In the genomic region with DNA sequence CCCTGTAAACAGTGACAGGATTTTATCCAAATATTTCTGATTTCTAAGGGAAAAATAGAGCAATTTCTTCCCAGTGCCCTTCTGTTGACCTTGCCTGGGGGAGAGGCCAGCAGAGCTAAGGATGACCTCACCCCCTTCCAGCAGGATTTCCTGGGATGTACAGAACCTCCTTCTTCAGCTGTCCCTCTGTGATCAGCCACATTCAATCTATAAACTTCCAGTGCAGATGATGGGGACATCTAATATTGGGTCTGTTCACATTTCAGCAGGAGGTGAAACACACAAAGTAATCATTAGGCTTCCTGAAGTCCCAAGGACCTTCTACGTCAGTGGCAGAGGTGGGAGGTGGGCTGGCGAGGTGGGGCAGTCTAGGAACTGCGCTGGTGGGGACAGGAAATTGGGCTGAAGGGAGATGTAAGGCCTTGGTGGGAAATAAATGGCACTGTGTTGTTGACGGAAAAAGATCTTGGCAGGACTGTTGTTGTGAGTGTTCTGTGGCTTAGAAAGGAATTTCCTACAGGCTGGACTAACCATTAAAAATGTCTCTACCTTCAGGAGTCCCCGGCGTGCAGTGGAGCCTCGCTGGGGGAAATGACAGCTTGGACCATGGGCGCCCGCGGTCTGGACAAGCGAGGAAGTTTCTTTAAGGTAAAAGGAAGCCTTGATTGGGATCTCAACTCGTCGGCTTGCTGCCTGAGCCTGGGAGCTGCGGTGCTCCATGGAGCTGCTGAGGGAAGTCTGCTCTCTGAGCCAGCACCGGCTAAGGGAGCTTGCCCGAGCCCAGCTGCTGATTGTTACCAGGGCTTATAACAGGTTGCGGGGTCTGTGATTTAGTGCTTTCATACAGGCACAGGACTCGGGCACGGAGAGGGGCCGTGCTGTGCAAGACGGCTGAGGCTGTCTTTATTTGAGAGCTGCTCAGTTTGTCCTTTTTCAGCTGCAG, we compare ENCODE assay signal across 8 cellular contexts.
DNase-seq lines count a peak whose midpoint lies in the region; ATAC-seq and TF ChIP-seq lines count a peak whose summit lies in the region.

No MANE protein-coding gene starts in this region.

- H3K27me3 Mint-ChIP-seq in HFFc6 (ENCODE audit: insufficient read depth) = peaks cover 2% of the 10 kb centered on the region; the same call in 1 of the 2 replicates
- H3K27me3 Mint-ChIP-seq in activated CD4-positive, alpha-beta T cell treated with anti-CD3 and anti-CD28 coated beads, Interleukin-2, amount 10 ng/mL, durations not matched to agents 24 days and 14 days = peaks cover 12% of the 10 kb centered on the region

- intact Hi-C loops in activated CD4-positive, alpha-beta T cell treated with anti-CD3 and anti-CD28 coated beads, Interleukin-2, amount 10 ng/mL, durations not matched to agents 24 days and 14 days (cut with micrococcal nuclease) = no loop called here

- H3K4me1 ChIP-seq in stomach smooth muscle (ENCODE audit: control insufficient read depth, insufficient read depth, low read length) = peaks cover 41% of the 10 kb centered on the region

- H3K9me3 ChIP-seq in stomach smooth muscle (ENCODE audit: control insufficient read depth in 2 of 2, low read length in 2 of 2) = no peaks in the 10 kb centered on the region

- DNase-seq in HFFc6 (peak; percentile 52), brain microvascular endothelial cell (peak; percentile 63), kidney glomerular epithelial cell (lab: John Stamatoyannopoulos, UW) (peak; percentile 27), cerebellum (ENCODE audit: low spot score) (no peak)
- no peak for DNase-seq in stimulated activated CD8-positive, alpha-beta memory T cell treated with anti-CD3 and anti-CD28 coated beads, Interleukin-4, amount 100 ng/mL, for 48 hours
- DNase-seq in activated CD4-positive, alpha-beta T cell treated with anti-CD3 and anti-CD28 coated beads, Interleukin-2, amount 10 ng/mL, durations not matched to agents 24 days and 14 days = no peak

- H3K9me3 Mint-ChIP-seq in HFFc6 = peaks cover 11% of the 10 kb centered on the region
- H3K9me3 Mint-ChIP-seq in activated CD4-positive, alpha-beta T cell treated with anti-CD3 and anti-CD28 coated beads, Interleukin-2, amount 10 ng/mL, durations not matched to agents 24 days and 14 days = no peaks in the 10 kb centered on the region

- H3K36me3 Mint-ChIP-seq in HFFc6 (ENCODE audit: low read depth) = peaks cover 30% of the 10 kb centered on the region
- H3K36me3 Mint-ChIP-seq in activated CD4-positive, alpha-beta T cell treated with anti-CD3 and anti-CD28 coated beads, Interleukin-2, amount 10 ng/mL, durations not matched to agents 24 days and 14 days (ENCODE audit: low read depth) = no peaks in the 10 kb centered on the region

- TF ChIP-seq CTCF in HFFc6 (IDR thresholded peaks at IDR 0.05) (no peak), brain microvascular endothelial cell (IDR thresholded peaks at IDR 0.05; ENCODE audit: low read depth, low read length, missing control alignments) (no peak)

- peak overlapping the region; percentile 90 for H3K27ac Mint-ChIP-seq in HFFc6
- H3K27ac Mint-ChIP-seq in activated CD4-positive, alpha-beta T cell treated with anti-CD3 and anti-CD28 coated beads, Interleukin-2, amount 10 ng/mL, durations not matched to agents 24 days and 14 days = no peak overlapping the region

- peak overlapping the region; percentile 86 for H3K4me3 Mint-ChIP-seq in HFFc6
- no peak overlapping the region for H3K4me3 Mint-ChIP-seq in activated CD4-positive, alpha-beta T cell treated with anti-CD3 and anti-CD28 coated beads, Interleukin-2, amount 10 ng/mL, durations not matched to agents 24 days and 14 days

- peak overlapping the region; percentile 59 to 72 for H3K9ac ChIP-seq in stomach smooth muscle (ENCODE audit: low read length in 2 of 2)

- no peak for ATAC-seq in GM19324 (IDR thresholded peaks at IDR 0.05; ENCODE audit: low FRiP score, unreplicated experiment)

- H3K4me1 Mint-ChIP-seq in HFFc6 (ENCODE audit: low read depth) = peaks cover 84% of the 10 kb centered on the region
- H3K4me1 Mint-ChIP-seq in activated CD4-positive, alpha-beta T cell treated with anti-CD3 and anti-CD28 coated beads, Interleukin-2, amount 10 ng/mL, durations not matched to agents 24 days and 14 days = no peaks in the 10 kb centered on the region

- H3K27ac ChIP-seq in brain microvascular endothelial cell (peak overlapping the region; percentile 95), stomach smooth muscle (ENCODE audit: low read length) (peak overlapping the region; percentile 88)

- H3K27me3 ChIP-seq in brain microvascular endothelial cell (replicated peaks) (no peaks in the 10 kb centered on the region), stomach smooth muscle (ENCODE audit: control insufficient read depth in 1 of 2, insufficient read depth in 2 of 2, low read length in 2 of 2) (no peaks in the 10 kb centered on the region)

- in situ Hi-C loops in brain microvascular endothelial cell (cut with HindIII; ENCODE audit: low pct_ligation_motif_present, low sequenced_read_pairs) = no loop called here

- H3K36me3 ChIP-seq in brain microvascular endothelial cell (replicated peaks) (no peaks in the 10 kb centered on the region), stomach smooth muscle (ENCODE audit: control insufficient read depth in 2 of 2, insufficient read depth in 2 of 2, low read length in 2 of 2) (peaks cover 0 to 6% of the 10 kb centered on the region in 2 donors)

- H3K4me3 ChIP-seq in brain microvascular endothelial cell (ENCODE audit: low read depth, low read length) = peak overlapping the region; percentile 39
- H3K4me3 ChIP-seq in stomach smooth muscle (ENCODE audit: low read length in 2 of 2) = peak overlapping the region; percentile 49 to 71

Comparison
In these comparisons a context has a peak if more than half of its experiments do, and no peak if none do; other contexts are left out.
1. DNase-seq: peak in HFFc6 (single experiment), brain microvascular endothelial cell (single experiment) and kidney glomerular epithelial cell (single experiment); none in stimulated activated CD8-positive, alpha-beta memory T cell treated with anti-CD3 and anti-CD28 coated beads, Interleukin-4, amount 100 ng/mL, for 48 hours (single experiment), cerebellum (single experiment) and activated CD4-positive, alpha-beta T cell treated with anti-CD3 and anti-CD28 coated beads, Interleukin-2, amount 10 ng/mL, durations not matched to agents 24 days and 14 days (single experiment).